23 cellular contexts compared by ENCODE assay signal in genomic region chr20:3871549-3872265, GRCh38. TPM values are rescaled to one million over a fixed set of nuclear protein-coding genes. Genes with fewer than 3 reads are reported as not detected.
DNase-seq lines count a peak whose midpoint lies in the region; ATAC-seq, FAIRE-seq and TF ChIP-seq lines count a peak whose summit lies in the region.
"Had no signal": no experiment of that assay in that cellular context is flagged by ENCODE, and none has a peak within 500 bp of the region (broad histone marks: within the 10 kb centered on the region; RNA-seq: fewer than 3 reads in every experiment).

No MANE protein-coding gene starts in this region.

- no peak for FAIRE-seq in pancreas (lab: Jason Lieb, UNC)

- H3K36me3 Mint-ChIP-seq in osteocyte (ENCODE audit: unreplicated experiment) = peaks cover 30% of the 10 kb centered on the region

- H3K9me3 Mint-ChIP-seq in osteocyte (ENCODE audit: unreplicated experiment) = no peaks in the 10 kb centered on the region
- H3K9me3 Mint-ChIP-seq: activated CD4-positive, alpha-beta T cell treated with anti-CD3 and anti-CD28 coated beads, Interleukin-2, amount 10 ng/mL, durations not matched to agents 7 days and 5 days; neural crest cell; stimulated activated memory B cell treated with anti-CD40 and anti-IgM and Interleukin-4, amounts not matched to agents 10 μg/mL and 1 μg/mL and 100 μg/mL, for 72 hours had no signal

- ATAC-seq in HG03520 (IDR thresholded peaks at IDR 0.05; ENCODE audit: unreplicated experiment) = no peak
- ATAC-seq in pancreas = no peak
- ATAC-seq: stimulated activated memory B cell treated with anti-CD40 and anti-IgM and Interleukin-4, amounts not matched to agents 10 μg/mL and 1 μg/mL and 100 μg/mL, for 72 hours had no signal

- WGBS in pancreas, 2 donors = 90 to 92% methylated on average over 4 of the region's 4 CpGs

- TF ChIP-seq CTCF in choroid plexus epithelial cell (conservative IDR thresholded peaks at IDR 0.05; ENCODE audit: low read depth, low read length) (no peak), osteocyte (IDR thresholded peaks at IDR 0.05) (no peak), pancreas (IDR thresholded peaks at IDR 0.05) (no peak)

- no peaks in the 10 kb centered on the region for H3K27me3 Mint-ChIP-seq in osteocyte (ENCODE audit: unreplicated experiment)
- H3K27me3 Mint-ChIP-seq: activated CD4-positive, alpha-beta T cell treated with anti-CD3 and anti-CD28 coated beads, Interleukin-2, amount 10 ng/mL, durations not matched to agents 7 days and 5 days; stimulated activated memory B cell treated with anti-CD40 and anti-IgM and Interleukin-4, amounts not matched to agents 10 μg/mL and 1 μg/mL and 100 μg/mL, for 72 hours had no signal

- no peak overlapping the region for H3K4me3 ChIP-seq in choroid plexus epithelial cell (ENCODE audit: low read depth, low read length)
- H3K4me3 ChIP-seq in pancreas = no peak overlapping the region
- H3K4me3 ChIP-seq: thoracic aorta had no signal

- H3K27me3 ChIP-seq in pancreas = no peaks in the 10 kb centered on the region

- peaks cover 0 to 3% (median 0%) of the 10 kb centered on the region in 3 donors for H3K36me3 ChIP-seq in pancreas
- H3K36me3 ChIP-seq: thoracic aorta had no signal

- intact Hi-C loops in pancreas (cut with DNase I) (no loop called here), cardiac septum (cut with DNase I) (no loop called here), posterior vena cava (cut with DNase I) (no loop called here)

- no peak overlapping the region for H3K27ac ChIP-seq in pancreas
- H3K27ac ChIP-seq: KMS-11, thoracic aorta had no signal

- H3K27ac Mint-ChIP-seq in osteocyte (ENCODE audit: unreplicated experiment) = peak overlapping the region; percentile 41
- H3K27ac Mint-ChIP-seq: activated CD4-positive, alpha-beta T cell treated with anti-CD3 and anti-CD28 coated beads, Interleukin-2, amount 10 ng/mL, durations not matched to agents 7 days and 5 days had no signal

- DNase-seq in EL = peak; percentile 35
- peak; percentile 97 to 99 for DNase-seq in NCI-H524 (lab: John Stamatoyannopoulos, UW)
- peak; percentile 50 for DNase-seq in choroid plexus epithelial cell (ENCODE audit: low read depth)
- no peak for DNase-seq in osteocyte (ENCODE audit: extremely low spot score, unreplicated experiment)
- no peak for DNase-seq in pancreas
- DNase-seq in cardiac septum (ENCODE audit: low spot score) = no peak
- no peak for DNase-seq in posterior vena cava (ENCODE audit: low spot score)
- DNase-seq: activated CD4-positive, alpha-beta T cell treated with anti-CD3 and anti-CD28 coated beads, Interleukin-2, amount 10 ng/mL, durations not matched to agents 7 days and 5 days; activated CD8-positive, alpha-beta memory T cell treated with anti-CD3 and anti-CD28 coated beads, Interleukin-2, amount 50 U/mL, for 48 hours; cerebellar nuclear complex; DND-41; HCEC 1CT; midbrain; NCI-H1092 treated with DMSO at 0.1 percent for 48 hours; NCI-H2171; NK-92 treated with Interleukin-12 subunit alpha and Interleukin-12 subunit beta, amount 100 ng/mL, for 24 hours; retina; stimulated activated CD4-positive, alpha-beta T cell treated with anti-CD3 and anti-CD28 coated beads, Interleukin-15, amount 100 ng/mL, for 24 hours had no signal

- H3K4me1 Mint-ChIP-seq in osteocyte (ENCODE audit: unreplicated experiment) = peaks cover 23% of the 10 kb centered on the region

- no peak overlapping the region for H3K4me3 Mint-ChIP-seq in osteocyte (ENCODE audit: unreplicated experiment)
- H3K4me3 Mint-ChIP-seq: activated CD4-positive, alpha-beta T cell treated with anti-CD3 and anti-CD28 coated beads, Interleukin-2, amount 10 ng/mL, durations not matched to agents 7 days and 5 days; neural crest cell; stimulated activated memory B cell treated with anti-CD40 and anti-IgM and Interleukin-4, amounts not matched to agents 10 μg/mL and 1 μg/mL and 100 μg/mL, for 72 hours had no signal

- H3K4me1 ChIP-seq in pancreas = no peaks in the 10 kb centered on the region

- no peaks in the 10 kb centered on the region for H3K9me3 ChIP-seq in pancreas
- H3K9me3 ChIP-seq: thoracic aorta had no signal

RNA-seq across cellular contexts. Expression of gene PANK2, which starts 17.5 kb away (rescaled TPM):
- total RNA-seq in osteocyte (41.9 and 54.2 TPM in 2 replicates), pancreas (10 to 100 TPM; 10.1 to 18.0 (median 12.5) TPM), cardiac septum (21.5 TPM), posterior vena cava (10 to 100 TPM; 27.0 to 31.5 TPM)
- polyA plus RNA-seq in pancreas = 10 to 100 TPM; 14.6 to 23.4 TPM

RNA-seq across cellular contexts. Expression of gene MAVS, which starts 25.1 kb away (rescaled TPM):
- 47.0 and 49.7 TPM in 2 replicates for total RNA-seq in osteocyte
- total RNA-seq in pancreas = 10 to 100 TPM; 17.2 to 25.1 (median 21.6) TPM
- 10 to 100 TPM in 1 of 2 donors, 1 to 10 TPM in 1; 9.5 to 20.5 TPM for polyA plus RNA-seq in pancreas
- total RNA-seq in cardiac septum = 39.5 TPM
- 10 to 100 TPM; 26.2 to 27.1 TPM for total RNA-seq in posterior vena cava

RNA-seq across cellular contexts. Expression of gene AP5S1, which starts 51.4 kb away (rescaled TPM):
- 22.8 and 24.3 TPM in 2 replicates for total RNA-seq in osteocyte
- 1 to 10 TPM; 4.7 to 7.9 (median 6.8) TPM for total RNA-seq in pancreas
- polyA plus RNA-seq in pancreas = 1 to 10 TPM; 5.4 to 7.3 TPM
- total RNA-seq in cardiac septum = 12.5 TPM
- total RNA-seq in posterior vena cava = 10 to 100 TPM in 1 of 2 donors, 1 to 10 TPM in 1; 8.8 to 11.2 TPM

Comparison
In these comparisons a context has a peak if more than half of its experiments do, and no peak if none do; other contexts are left out.
1. DNase-seq: peak in EL (single experiment), NCI-H524 (2 of 2) and choroid plexus epithelial cell (single experiment); none in osteocyte (single experiment), pancreas (0 of 6), cardiac septum (single experiment) and posterior vena cava (single experiment).